ENCODE assay signal across 26 cellular contexts in the genomic region with DNA sequence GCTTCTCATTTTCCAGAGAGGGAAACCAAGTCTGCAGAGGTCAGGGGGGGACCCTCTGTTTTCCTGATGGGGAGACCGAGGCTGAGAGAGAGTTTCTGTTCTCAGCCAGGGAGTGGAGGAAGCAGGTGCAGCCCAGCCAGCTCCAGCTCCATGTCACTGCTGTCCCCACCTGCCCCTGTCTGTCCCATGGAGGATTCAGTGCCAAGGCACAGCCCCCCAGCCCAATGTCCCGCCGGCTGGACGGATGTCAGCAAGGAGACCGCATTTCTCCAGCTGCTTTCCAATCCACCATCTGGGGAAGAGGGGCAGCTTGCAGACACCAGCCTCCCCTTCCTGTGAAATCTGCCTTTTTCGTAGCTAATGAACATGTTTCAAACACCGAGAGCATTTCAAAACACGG.
"Had no signal": no experiment of that assay in that cellular context is flagged by ENCODE, and none has a peak within 500 bp of the region (broad histone marks: within the 10 kb centered on the region; RNA-seq: fewer than 3 reads in every experiment).

No MANE protein-coding gene starts in this region.

- H3K27me3 Mint-ChIP-seq: activated CD4-positive, alpha-beta memory T cell treated with anti-CD3 and anti-CD28 coated beads for 36 hours; activated CD4-positive, alpha-beta T cell treated with anti-CD3 and anti-CD28 coated beads, Interleukin-2, amount 10 ng/mL, durations not matched to agents 24 days and 14 days; activated T-cell treated with anti-CD3 and anti-CD28 coated beads, Interleukin-2, amount 50 U/mL, for 24 hours; activated T-helper 17 cell treated with anti-CD3 and anti-CD28 coated beads, Interleukin-2, amount 50 U/mL, for 72 hours; stimulated activated memory B cell treated with anti-CD40 and anti-IgM and Interleukin-4, amounts not matched to agents 10 μg/mL and 1 μg/mL and 100 μg/mL, for 72 hours had no signal

- H3K4me1 Mint-ChIP-seq: activated CD4-positive, alpha-beta T cell treated with anti-CD3 and anti-CD28 coated beads, Interleukin-2, amount 10 ng/mL, durations not matched to agents 24 days and 14 days; activated T-helper 17 cell treated with anti-CD3 and anti-CD28 coated beads, Interleukin-2, amount 50 U/mL, for 72 hours; mesothelial cell of epicardium; stimulated activated memory B cell treated with anti-CD40 and anti-IgM and Interleukin-4, amounts not matched to agents 10 μg/mL and 1 μg/mL and 100 μg/mL, for 72 hours had no signal

- H3K9me3 Mint-ChIP-seq: activated CD4-positive, alpha-beta T cell treated with anti-CD3 and anti-CD28 coated beads, Interleukin-2, amount 10 ng/mL, durations not matched to agents 24 days and 14 days; activated T-cell treated with anti-CD3 and anti-CD28 coated beads, Interleukin-2, amount 50 U/mL, for 24 hours; activated T-helper 17 cell treated with anti-CD3 and anti-CD28 coated beads, Interleukin-2, amount 50 U/mL, for 72 hours; stimulated activated memory B cell treated with anti-CD40 and anti-IgM and Interleukin-4, amounts not matched to agents 10 μg/mL and 1 μg/mL and 100 μg/mL, for 72 hours; T-helper 1 cell treated with Interleukin-12 subunit alpha and Interleukin-12 subunit beta and Interleukin-4 antibody, amounts not matched to agents 30 μg/mL and 1 μg/mL, for 36 hours had no signal

- H3K4me1 ChIP-seq: right lobe of liver, suprapubic skin, tibial nerve had no signal

- H3K27me3 ChIP-seq: right lobe of liver, suprapubic skin, tibial nerve had no signal

- H3K27ac Mint-ChIP-seq: activated CD4-positive, alpha-beta memory T cell treated with anti-CD3 and anti-CD28 coated beads for 36 hours; activated CD4-positive, alpha-beta T cell treated with anti-CD3 and anti-CD28 coated beads, Interleukin-2, amount 10 ng/mL, durations not matched to agents 24 days and 14 days; activated T-cell treated with anti-CD3 and anti-CD28 coated beads, Interleukin-2, amount 50 U/mL, for 24 hours; activated T-helper 17 cell treated with anti-CD3 and anti-CD28 coated beads, Interleukin-2, amount 50 U/mL, for 72 hours; mesothelial cell of epicardium; T-helper 1 cell treated with Interleukin-12 subunit alpha and Interleukin-12 subunit beta and Interleukin-4 antibody, amounts not matched to agents 30 μg/mL and 1 μg/mL, for 36 hours had no signal

- H3K9me3 ChIP-seq: right lobe of liver, suprapubic skin had no signal

- H3K4me3 ChIP-seq: right lobe of liver, SK-N-MC, skin epidermis, suprapubic skin, tibial nerve had no signal

- H3K27ac ChIP-seq: right lobe of liver, SK-N-MC, skin epidermis, suprapubic skin, VCaP had no signal

- H3K4me3 Mint-ChIP-seq: activated CD4-positive, alpha-beta memory T cell treated with anti-CD3 and anti-CD28 coated beads for 36 hours; activated CD4-positive, alpha-beta T cell treated with anti-CD3 and anti-CD28 coated beads, Interleukin-2, amount 10 ng/mL, durations not matched to agents 24 days and 14 days; activated T-cell treated with anti-CD3 and anti-CD28 coated beads, Interleukin-2, amount 50 U/mL, for 24 hours; activated T-helper 17 cell treated with anti-CD3 and anti-CD28 coated beads, Interleukin-2, amount 50 U/mL, for 72 hours; mesothelial cell of epicardium; stimulated activated memory B cell treated with anti-CD40 and anti-IgM and Interleukin-4, amounts not matched to agents 10 μg/mL and 1 μg/mL and 100 μg/mL, for 72 hours; T-helper 1 cell treated with Interleukin-12 subunit alpha and Interleukin-12 subunit beta and Interleukin-4 antibody, amounts not matched to agents 30 μg/mL and 1 μg/mL, for 36 hours had no signal

- ATAC-seq: activated T-helper 17 cell treated with anti-CD3 and anti-CD28 coated beads, Interleukin-2, amount 50 U/mL, for 72 hours; left cardiac atrium; right lobe of liver; stimulated activated memory B cell treated with anti-CD40 and anti-IgM and Interleukin-4, amounts not matched to agents 10 μg/mL and 1 μg/mL and 100 μg/mL, for 72 hours had no signal

- DNase-seq: activated CD4-positive, alpha-beta memory T cell treated with anti-CD3 and anti-CD28 coated beads for 36 hours; activated CD4-positive, alpha-beta T cell treated with anti-CD3 and anti-CD28 coated beads, Interleukin-2, amount 10 ng/mL, durations not matched to agents 24 days and 14 days; activated CD4-positive, CD25-positive, alpha-beta regulatory T cell treated with anti-CD3 and anti-CD28 coated beads, Interleukin-2, amount 50 U/mL, for 72 hours; activated CD8-positive, alpha-beta memory T cell treated with anti-CD3 and anti-CD28 coated beads, Interleukin-2, amount 50 U/mL, for 4 hours; activated gamma-delta T cell treated with Interleukin-2 at 50 U/mL for 16 hours; activated naive CD4-positive, alpha-beta T cell treated with anti-CD3 and anti-CD28 coated beads, Interleukin-2, amount 50 U/mL, for 16 hours; activated T-cell treated with anti-CD3 and anti-CD28 coated beads, Interleukin-2, amount 50 U/mL, for 24 hours; amniotic stem cell; caudate nucleus; hippocampal formation; left cardiac atrium; mammary epithelial cell; right lobe of liver; stimulated activated CD4-positive, alpha-beta T cell treated with anti-CD3 and anti-CD28 coated beads, Interleukin-4, amount 100 ng/mL, for 24 hours; stimulated activated CD8-positive, alpha-beta memory T cell treated with anti-CD3 and anti-CD28 coated beads, Interleukin-4, amount 100 ng/mL, for 48 hours; SW 1271; T-helper 9 cell had no signal
